In genomic region chr2:50346586-50347351, GRCh38 we compare ENCODE assay signal across 21 cellular contexts.
DNase-seq lines count a peak whose midpoint lies in the region; ATAC-seq, FAIRE-seq and TF ChIP-seq lines count a peak whose summit lies in the region.
"Had no signal": no experiment of that assay in that cellular context is flagged by ENCODE, and none has a peak within 500 bp of the region (broad histone marks: within the 10 kb centered on the region; RNA-seq: fewer than 3 reads in every experiment).

No MANE protein-coding gene starts in this region.

- peaks cover 0 to 40% of the 10 kb centered on the region in 2 donors for H3K27me3 ChIP-seq in breast epithelium
- H3K27me3 ChIP-seq in H1 (replicated peaks in 1 of 4; ENCODE audit: control insufficient read depth in 3 of 4, extremely low read depth in 1 of 4, insufficient read depth in 3 of 4, low read length in 3 of 4) = peaks cover 0 to 34% (median 23%) of the 10 kb centered on the region in 4 experiments; a peak in 6 of 7 replicates
- peaks cover 0 to 15% (median 1%) of the 10 kb centered on the region in 4 donors for H3K27me3 ChIP-seq in upper lobe of left lung

- H3K23me2 ChIP-seq in H1 (ENCODE audit: low read depth, low read length) = peaks cover 15% of the 10 kb centered on the region

- no peaks in the 10 kb centered on the region for H4K20me1 ChIP-seq in H1 (replicated peaks in 1 of 2; ENCODE audit: control insufficient read depth in 1 of 2, insufficient read depth in 2 of 2, low read length in 2 of 2)

- H3K4me1 ChIP-seq in breast epithelium (no peaks in the 10 kb centered on the region), H1 (replicated peaks in 1 of 4; ENCODE audit: control insufficient read depth in 3 of 4, insufficient read depth in 4 of 4, low read length in 3 of 4) (peaks cover 3 to 12% (median 7%) of the 10 kb centered on the region in 4 experiments), mesodermal cell (ENCODE audit: control insufficient read depth, insufficient read depth, low read length, poor library complexity, severe bottlenecking) (peaks cover 3% of the 10 kb centered on the region), upper lobe of left lung (peaks cover 0 to 16% (median 1%) of the 10 kb centered on the region in 4 donors)
- H3K4me1 ChIP-seq: A549, SJSA1 had no signal

- H3K79me1 ChIP-seq in H1 (ENCODE audit: low read depth, low read length) = no peaks in the 10 kb centered on the region

- H2BK20ac ChIP-seq in H1 (ENCODE audit: low read length) = no peak overlapping the region

- no peaks in the 10 kb centered on the region for H3K9me3 Mint-ChIP-seq in MCF 10A (ENCODE audit: unreplicated experiment)
- H3K9me3 Mint-ChIP-seq: activated CD4-positive, alpha-beta memory T cell treated with anti-CD3 and anti-CD28 coated beads, Interleukin-2, amount 10 ng/mL, durations not matched to agents 7 days and 5 days; CD4-positive, alpha-beta T cell had no signal

- no peak overlapping the region for H2BK5ac ChIP-seq in H1 (ENCODE audit: low read depth, low read length)

- H4K5ac ChIP-seq in H1 (ENCODE audit: insufficient read length, low read depth, low read length) = no peak overlapping the region

- 2% methylated on average over 41 of the region's 68 CpGs; no CpG with 5 or more reads in 1 of the 2 experiments for WGBS in H1 (ENCODE audit: extremely low coverage in 1 of 2, insufficient coverage in 1 of 2, insufficient read length in 1 of 2, insufficient replicate concordance in 2 of 2, low coverage in 1 of 2, low lambda C conversion rate in 2 of 2, missing lambda C conversion rate in 1 of 2), 2 experiments
- WGBS in mesodermal cell (ENCODE audit: insufficient coverage in 2 of 2), 2 experiments = 0 to 1% methylated on average over 34 to 40 of the region's 68 CpGs
- WGBS in upper lobe of left lung, 2 donors = 2% methylated on average over 44 of the region's 68 CpGs; no CpG with 5 or more reads in 1 of the 2 donors

- H3K27me3 Mint-ChIP-seq in MCF 10A (ENCODE audit: insufficient read depth, unreplicated experiment) = peaks cover 66% of the 10 kb centered on the region

- intact Hi-C loops in breast epithelium (cut with DNase I; ENCODE audit: low total_unique reads) (no loop called here), MCF 10A (cut with micrococcal nuclease) (no loop called here)

- peak overlapping the region in 1 of 4 experiments; percentile 43; a peak in 1 of 7 replicates for H3K9ac ChIP-seq in H1 (replicated peaks in 1 of 4; ENCODE audit: extremely low read depth in 1 of 4, low read depth in 3 of 4, low read length in 3 of 4)
- H3K9ac ChIP-seq: GM23248 had no signal

- DNase-seq in breast epithelium (ENCODE audit: low spot score in 2 of 2) = no peak
- DNase-seq in MCF 10A (ENCODE audit: unreplicated experiment) = no peak
- peak in 1 of 2 experiments; percentile 54 for DNase-seq in H1 (ENCODE audit: low read depth in 1 of 2, low spot score in 2 of 2)
- DNase-seq in upper lobe of left lung = peak in 1 of 2 donors; percentile 74
- no peak for DNase-seq in stimulated activated CD4-positive, alpha-beta T cell treated with anti-CD3 and anti-CD28 coated beads, Interleukin-2, amount 100 ng/mL, for 48 hours
- DNase-seq in NCI-H2081 treated with DMSO at 0.1 percent for 48 hours (lab: John Stamatoyannopoulos, UW) = no peak
- no peak for DNase-seq in NK-92 treated with Interleukin-12 subunit alpha and Interleukin-12 subunit beta, amount 100 ng/mL, for 24 hours (lab: John Stamatoyannopoulos, UW)
- DNase-seq: activated CD4-positive, alpha-beta memory T cell treated with anti-CD3 and anti-CD28 coated beads, Interleukin-2, amount 10 ng/mL, durations not matched to agents 7 days and 5 days; CD4-positive, alpha-beta T cell; effector memory CD8-positive, alpha-beta T cell; foreskin fibroblast; Kasumi-1; left cardiac atrium; naive thymus-derived CD4-positive, alpha-beta T cell; NCI-H187; stimulated activated naive CD8-positive, alpha-beta T cell treated with anti-CD3 and anti-CD28 coated beads, Interleukin-15, Interleukin-2, amounts not matched to agents 100 U/mL and 50 U/mL, for 24 hours had no signal

- TF ChIP-seq POLR2A in breast epithelium (IDR thresholded peaks at IDR 0.05) (no peak), H1 (IDR thresholded peaks at IDR 0.05; ENCODE audit: control extremely low read depth in 1 of 2, low read depth in 2 of 2, low read length in 2 of 2) (no peak), upper lobe of left lung (IDR thresholded peaks at IDR 0.05) (no peak)

- H2AK5ac ChIP-seq in H1 (ENCODE audit: low read depth, low read length) = no peak overlapping the region

- no peak overlapping the region for H3K18ac ChIP-seq in H1 (ENCODE audit: extremely low read depth, low read length)

- no peak for TF ChIP-seq RAD21 in H1 (IDR thresholded peaks at IDR 0.05 in 1 of 2, conservative IDR thresholded peaks at IDR 0.05 in 1 of 2; ENCODE audit: low read depth in 2 of 2, low read length in 2 of 2)

- H3K36me3 Mint-ChIP-seq in MCF 10A (ENCODE audit: insufficient read depth, unreplicated experiment) = no peaks in the 10 kb centered on the region

- H2AFZ ChIP-seq in H1 (ENCODE audit: low read length) = no peak overlapping the region
- H2AFZ ChIP-seq: GM23248 had no signal

- POLR2A ChIA-PET in MCF 10A (lab: Yijun Ruan, JAX) = no interaction called here
- POLR2A ChIA-PET in H1 (lab: Charles Lee; ENCODE audit: partially characterized antibody) = interaction anchor here (0.8 to 1.2 kb wide), 4 partner anchors 12 to 183 kb away, joined by 3 to 4 read pairs (median 4); no protein-coding TSS in a partner anchor

- 0 out of 2 replicates have a peak overlapping the region, but pooled peaks have one; percentile 80 for H4K8ac ChIP-seq in H1 (ENCODE audit: extremely low read depth, insufficient read depth, low read length)

- no peak overlapping the region for H3K56ac ChIP-seq in H1 (replicated peaks; ENCODE audit: insufficient read length, low read depth, low read length)

- no peak overlapping the region for H3K27ac Mint-ChIP-seq in MCF 10A (ENCODE audit: low read depth, unreplicated experiment)
- H3K27ac Mint-ChIP-seq: activated CD4-positive, alpha-beta memory T cell treated with anti-CD3 and anti-CD28 coated beads, Interleukin-2, amount 10 ng/mL, durations not matched to agents 7 days and 5 days; CD4-positive, alpha-beta T cell; effector memory CD8-positive, alpha-beta T cell; naive thymus-derived CD4-positive, alpha-beta T cell had no signal

- H3K79me2 ChIP-seq in H1 (ENCODE audit: control insufficient read depth in 1 of 2, insufficient read depth in 2 of 2, low read length in 2 of 2) = no peaks in the 10 kb centered on the region

- no peak overlapping the region for H3K4ac ChIP-seq in H1 (replicated peaks; ENCODE audit: insufficient read length, low read depth, low read length)

- H3K4me3 ChIP-seq in breast epithelium = peak overlapping the region in 2 of 3 donors; percentile 41 to 63
- H3K4me3 ChIP-seq in H1 (ENCODE audit: extremely low read depth in 1 of 4, insufficient read depth in 2 of 4, low read depth in 3 of 4, low read length in 4 of 4) = peak overlapping the region; percentile 44 to 79 (median 66)
- H3K4me3 ChIP-seq in mesodermal cell (ENCODE audit: extremely low read depth, insufficient read depth, low read length, poor library complexity, severe bottlenecking) = peak overlapping the region; percentile 45
- peak overlapping the region in 3 of 4 donors; percentile 19 to 42 (median 31) for H3K4me3 ChIP-seq in upper lobe of left lung
- H3K4me3 ChIP-seq: A549, GM23248, SJSA1 had no signal

- TF ChIP-seq CTCF in breast epithelium (IDR thresholded peaks at IDR 0.05) (no peak), MCF 10A (IDR thresholded peaks at IDR 0.05; ENCODE audit: unreplicated experiment) (no peak), H1 (IDR thresholded peaks at IDR 0.05; ENCODE audit: control extremely low read depth in 1 of 3, insufficient read depth in 1 of 3, low read depth in 1 of 3, low read length in 3 of 3) (no peak), upper lobe of left lung (IDR thresholded peaks at IDR 0.05) (no peak)

- no peak overlapping the region for H3K14ac ChIP-seq in H1 (ENCODE audit: insufficient read length)

- FAIRE-seq in H1 (lab: Jason Lieb, UNC) = no peak
- FAIRE-seq: A549 had no signal

- no peak overlapping the region for H2BK120ac ChIP-seq in H1 (replicated peaks; ENCODE audit: low read depth, low read length)

- no TSS peak for BruUV-seq in MCF 10A (replicated peaks; lab: Mats Ljungman, UMichigan)

- no peaks in the 10 kb centered on the region for H3K9me3 ChIP-seq in breast epithelium
- no peaks in the 10 kb centered on the region for H3K9me3 ChIP-seq in H1 (ENCODE audit: insufficient read depth in 2 of 2, low read depth in 1 of 2, low read length in 1 of 2)
- H3K9me3 ChIP-seq in mesodermal cell (ENCODE audit: control insufficient read depth, low read length) = no peaks in the 10 kb centered on the region
- H3K9me3 ChIP-seq in upper lobe of left lung = no peaks in the 10 kb centered on the region
- H3K9me3 ChIP-seq: A549, SJSA1 had no signal

- H3K4me1 Mint-ChIP-seq in MCF 10A (ENCODE audit: insufficient read depth, unreplicated experiment) = no peaks in the 10 kb centered on the region
- H3K4me1 Mint-ChIP-seq: activated CD4-positive, alpha-beta memory T cell treated with anti-CD3 and anti-CD28 coated beads, Interleukin-2, amount 10 ng/mL, durations not matched to agents 7 days and 5 days; naive thymus-derived CD4-positive, alpha-beta T cell had no signal

- no peak overlapping the region for H4K91ac ChIP-seq in H1 (replicated peaks; ENCODE audit: insufficient read length, low read length)

- no peak overlapping the region for H2BK15ac ChIP-seq in H1 (ENCODE audit: low read length)

- no peak overlapping the region for H2BK12ac ChIP-seq in H1 (ENCODE audit: low read depth, low read length)

- CTCF ChIA-PET in MCF 10A (lab: Yijun Ruan, JAX) (no interaction called here), H1 (lab: Charles Lee; ENCODE audit: partially characterized antibody) (interaction anchor here (0.8 to 4.1 kb wide), 16 partner anchors 15 to 576 kb away, joined by 3 to 28 read pairs (median 4); no protein-coding TSS in a partner anchor)

- ATAC-seq in upper lobe of left lung (ENCODE audit: low FRiP score in 2 of 2) = no peak
- ATAC-seq: effector memory CD8-positive, alpha-beta T cell; naive thymus-derived CD4-positive, alpha-beta T cell; stimulated activated naive CD8-positive, alpha-beta T cell treated with anti-CD3 and anti-CD28 coated beads, Interleukin-15, Interleukin-2, amounts not matched to agents 100 U/mL and 50 U/mL, for 24 hours had no signal

- H3K4me2 ChIP-seq in H1 (ENCODE audit: insufficient read depth in 1 of 2, low read depth in 2 of 2, low read length in 2 of 2) = peak overlapping the region; percentile 99
- H3K4me2 ChIP-seq: A549 had no signal

- H3K36me3 ChIP-seq in breast epithelium = no peaks in the 10 kb centered on the region
- H3K36me3 ChIP-seq in H1 (ENCODE audit: control insufficient read depth in 2 of 4, insufficient read depth in 4 of 4, low read length in 3 of 4) = no peaks in the 10 kb centered on the region
- no peaks in the 10 kb centered on the region for H3K36me3 ChIP-seq in mesodermal cell (ENCODE audit: control insufficient read depth, insufficient read depth, low read length)
- H3K36me3 ChIP-seq in upper lobe of left lung = no peaks in the 10 kb centered on the region
- H3K36me3 ChIP-seq: SJSA1 had no signal

- no peak overlapping the region for H3K23ac ChIP-seq in H1 (ENCODE audit: insufficient read length)

- no peak overlapping the region for H3K4me3 Mint-ChIP-seq in MCF 10A (ENCODE audit: unreplicated experiment)
- H3K4me3 Mint-ChIP-seq: activated CD4-positive, alpha-beta memory T cell treated with anti-CD3 and anti-CD28 coated beads, Interleukin-2, amount 10 ng/mL, durations not matched to agents 7 days and 5 days; CD4-positive, alpha-beta T cell; effector memory CD8-positive, alpha-beta T cell; naive thymus-derived CD4-positive, alpha-beta T cell had no signal

- TF ChIP-seq EP300 in H1 (IDR thresholded peaks at IDR 0.05; ENCODE audit: borderline replicate concordance in 1 of 2, low read depth in 2 of 2, low read length in 2 of 2) = no peak
- no peak for TF ChIP-seq EP300 in upper lobe of left lung (IDR thresholded peaks at IDR 0.05)

- H3K27ac ChIP-seq in breast epithelium (no peak overlapping the region), H1 (ENCODE audit: low read depth, low read length) (no peak overlapping the region), mesodermal cell (ENCODE audit: low read depth, low read length, severe bottlenecking) (no peak overlapping the region), upper lobe of left lung (no peak overlapping the region)
- H3K27ac ChIP-seq: A549, GM23248, HL-60, SJSA1 had no signal
